In the genomic region with DNA sequence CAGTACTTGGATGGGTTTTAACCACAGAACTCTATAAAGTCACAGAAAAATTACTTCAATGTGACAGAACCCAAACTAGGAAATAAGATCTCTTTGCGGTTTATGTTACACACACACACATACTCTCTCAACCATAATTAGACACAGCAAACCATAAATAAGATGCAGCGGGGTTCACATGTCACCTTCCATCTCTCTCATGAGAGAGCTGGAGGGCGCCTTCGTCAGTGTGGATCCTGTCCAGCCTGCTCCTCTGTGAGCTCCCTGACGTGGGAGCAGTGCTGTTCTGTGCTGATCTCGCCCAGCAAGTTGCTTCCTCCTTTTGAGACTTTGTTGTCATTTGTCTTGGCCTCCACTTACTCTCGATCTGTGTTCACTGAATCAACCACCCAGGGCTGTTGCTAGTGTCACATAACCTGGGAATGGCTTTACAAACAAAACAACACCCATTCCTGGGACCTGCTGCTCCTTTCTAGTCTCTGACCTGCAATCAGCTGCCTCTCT, we compare ENCODE assay signal across 8 cellular contexts.
DNase-seq lines count a peak whose midpoint lies in the region; ATAC-seq and TF ChIP-seq lines count a peak whose summit lies in the region.

No MANE protein-coding gene starts in this region.

- CTCF ChIA-PET in activated CD4-positive, alpha-beta T cell treated with anti-CD3 and anti-CD28 coated beads for 36 hours (lab: Charles Lee) = interaction anchor here (0.6 kb wide), 1 partner anchor 142 kb away, joined by 3 read pairs; no protein-coding TSS in a partner anchor
- CTCF ChIA-PET in PC-3 (lab: Charles Lee) = no interaction called here

- peaks cover 8% of the 10 kb centered on the region for H3K9me3 Mint-ChIP-seq in activated CD4-positive, alpha-beta T cell treated with anti-CD3 and anti-CD28 coated beads for 36 hours (ENCODE audit: low read depth)

- POLR2A ChIA-PET in activated CD4-positive, alpha-beta T cell treated with anti-CD3 and anti-CD28 coated beads for 36 hours (lab: Charles Lee) = no interaction called here
- POLR2A ChIA-PET in PC-3 (lab: Charles Lee; ENCODE audit: unreplicated experiment) = interaction anchor here (0.6 kb wide), 1 partner anchor 142 kb away, joined by 8 read pairs; no protein-coding TSS in a partner anchor

- H3F3A ChIP-seq in PC-3 (ENCODE audit: low read length, unreplicated experiment) = no peaks in the 10 kb centered on the region

- no peaks in the 10 kb centered on the region for H3K27me3 Mint-ChIP-seq in activated CD4-positive, alpha-beta T cell treated with anti-CD3 and anti-CD28 coated beads for 36 hours

- no peak overlapping the region for H3K4me3 ChIP-seq in PC-3 (ENCODE audit: low read length)

- no peak for TF ChIP-seq CTCF in PC-3 (conservative IDR thresholded peaks at IDR 0.05; ENCODE audit: low read depth, low read length)

- H3K9me2 ChIP-seq in PC-3 (replicated peaks; ENCODE audit: low read length) = no peaks in the 10 kb centered on the region

- no peaks in the 10 kb centered on the region for H3K27me3 ChIP-seq in PC-3 (ENCODE audit: low read length)

- intact Hi-C loops in activated CD4-positive, alpha-beta T cell treated with anti-CD3 and anti-CD28 coated beads for 36 hours (cut with DNase I, micrococcal nuclease) = no loop called here
- intact Hi-C loops in PC-3 (cut with micrococcal nuclease) = no loop called here

- H3K36me3 ChIP-seq in PC-3 (ENCODE audit: low read depth, low read length) = no peaks in the 10 kb centered on the region

- H3K4me1 Mint-ChIP-seq in activated CD4-positive, alpha-beta T cell treated with anti-CD3 and anti-CD28 coated beads for 36 hours = peaks cover 8% of the 10 kb centered on the region

- peaks cover 2% of the 10 kb centered on the region for H3K36me3 Mint-ChIP-seq in activated CD4-positive, alpha-beta T cell treated with anti-CD3 and anti-CD28 coated beads for 36 hours (ENCODE audit: low read depth)

- H3K27ac Mint-ChIP-seq in activated CD4-positive, alpha-beta T cell treated with anti-CD3 and anti-CD28 coated beads for 36 hours = no peak overlapping the region

- no TSS peak for BruUV-seq in PC-3 (replicated peaks; lab: Mats Ljungman, UMichigan)

- H3K27ac ChIP-seq in PC-3 (ENCODE audit: low read length) = peak overlapping the region; percentile 46

- ATAC-seq in activated CD4-positive, alpha-beta T cell treated with anti-CD3 and anti-CD28 coated beads for 36 hours = peak; percentile 65
- peak; percentile 79 for ATAC-seq in HG02642 (IDR thresholded peaks at IDR 0.05; ENCODE audit: poor library complexity, unreplicated experiment)
- ATAC-seq in PC-3 = peak; percentile 72
- ATAC-seq in HG02884 (IDR thresholded peaks at IDR 0.05; ENCODE audit: unreplicated experiment) = no peak

- no peaks in the 10 kb centered on the region for H4K20me1 ChIP-seq in PC-3 (ENCODE audit: low read length)

- no peaks in the 10 kb centered on the region for H3K79me2 ChIP-seq in PC-3 (ENCODE audit: low read length)

- H3K4me3 Mint-ChIP-seq in activated CD4-positive, alpha-beta T cell treated with anti-CD3 and anti-CD28 coated beads for 36 hours = no peak overlapping the region

- no peaks in the 10 kb centered on the region for H3K9me3 ChIP-seq in PC-3 (ENCODE audit: low read length)

- peaks cover 7% of the 10 kb centered on the region; the same call in 1 of the 2 replicates for H3K4me1 ChIP-seq in PC-3 (ENCODE audit: insufficient read depth, low read length)

- peak overlapping the region; percentile 37 for H2AFZ ChIP-seq in PC-3 (ENCODE audit: low read length)

- 0 out of 2 replicates have a peak overlapping the region, but pooled peaks have one; percentile 22 for H3K4me2 ChIP-seq in PC-3 (ENCODE audit: low read length)

- DNase-seq in activated CD4-positive, alpha-beta T cell treated with anti-CD3 and anti-CD28 coated beads for 36 hours = peak; percentile 35
- no peak for DNase-seq in activated CD4-positive, alpha-beta T cell treated with anti-CD3 and anti-CD28 coated beads, Interleukin-2, amount 50 U/mL, for 1 hour
- DNase-seq in PC-3 (peak; percentile 22), medulla oblongata (ENCODE audit: extremely low spot score) (peak; percentile 6), NCI-H1930 (lab: John Stamatoyannopoulos, UW) (no peak), SW480 (ENCODE audit: low spot score) (no peak)

- no peak overlapping the region for H3K9ac ChIP-seq in PC-3 (ENCODE audit: low read length)

Comparison
In these comparisons a context has a peak if more than half of its experiments do, and no peak if none do; other contexts are left out.
1. DNase-seq: peak in activated CD4-positive, alpha-beta T cell treated with anti-CD3 and anti-CD28 coated beads for 36 hours (single experiment), PC-3 (single experiment) and medulla oblongata (single experiment); none in activated CD4-positive, alpha-beta T cell treated with anti-CD3 and anti-CD28 coated beads, Interleukin-2, amount 50 U/mL, for 1 hour (single experiment), NCI-H1930 (0 of 2) and SW480 (single experiment).